In genomic region chr2:108858894-108859293, GRCh38 we compare ENCODE assay signal across 29 cellular contexts.
DNase-seq lines count a peak whose midpoint lies in the region; ATAC-seq and TF ChIP-seq lines count a peak whose summit lies in the region.
"Had no signal": no experiment of that assay in that cellular context is flagged by ENCODE, and none has a peak within 500 bp of the region (broad histone marks: within the 10 kb centered on the region; RNA-seq: fewer than 3 reads in every experiment).

No MANE protein-coding gene starts in this region.

- H2AFZ ChIP-seq in GM23248 = no peak overlapping the region

- H3K4me2 ChIP-seq in GM23248 (ENCODE audit: unreplicated experiment) = no peak overlapping the region

- no peak for ATAC-seq in HG02610 (IDR thresholded peaks at IDR 0.05; ENCODE audit: unreplicated experiment)
- ATAC-seq: activated CD4-positive, CD25-positive, alpha-beta regulatory T cell treated with anti-CD3 and anti-CD28 coated beads, Interleukin-2, amount 50 U/mL, for 24 hours; activated T-helper 17 cell treated with anti-CD3 and anti-CD28 coated beads, Interleukin-2, amount 50 U/mL, for 72 hours; GM12878; heart right ventricle; left cardiac atrium; right cardiac atrium had no signal

- WGBS in GM23248 (ENCODE audit: low coverage in 1 of 2, low lambda C conversion rate in 2 of 2, missing lambda C conversion rate in 2 of 2), 2 experiments = 97 to 98% methylated on average over 3 of the region's 3 CpGs

- no peaks in the 10 kb centered on the region for H3K79me2 ChIP-seq in GM23248 (ENCODE audit: insufficient read depth)

- no peaks in the 10 kb centered on the region for H3K4me1 ChIP-seq in GM23248 (ENCODE audit: insufficient read depth)
- H3K4me1 ChIP-seq: heart right ventricle, uterus had no signal

- no peaks in the 10 kb centered on the region for H3K27me3 ChIP-seq in GM23248 (replicated peaks; ENCODE audit: insufficient read depth)
- H3K27me3 ChIP-seq: dorsolateral prefrontal cortex, heart right ventricle, uterus had no signal

- no peaks in the 10 kb centered on the region for H3K9me3 ChIP-seq in GM23248 (ENCODE audit: low read depth)
- H3K9me3 ChIP-seq: uterus had no signal

- no peak overlapping the region for H3K4me3 ChIP-seq in GM23248
- H3K4me3 ChIP-seq in choroid plexus epithelial cell (ENCODE audit: low read depth, low read length) = no peak overlapping the region
- H3K4me3 ChIP-seq: dorsolateral prefrontal cortex, GM12878, heart right ventricle, SK-N-MC, uterus had no signal

- H3K9me2 ChIP-seq in GM23248 (ENCODE audit: insufficient read depth) = no peaks in the 10 kb centered on the region

- H3K27ac ChIP-seq in GM23248 = no peak overlapping the region
- H3K27ac ChIP-seq: C4-2B, dorsolateral prefrontal cortex, heart right ventricle, SK-N-MC, uterus had no signal

- in situ Hi-C loops in GM23248 (cut with MboI) = no loop called here

- DNase-seq in GM23248 = peak; percentile 20
- peak; percentile 26 for DNase-seq in RPMI7951 (ENCODE audit: low read depth)
- peak; percentile 50 for DNase-seq in choroid plexus epithelial cell (ENCODE audit: low read depth)
- DNase-seq in myocyte (ENCODE audit: low read depth) = peak; percentile 51
- DNase-seq in stimulated activated CD8-positive, alpha-beta memory T cell treated with anti-CD3 and anti-CD28 coated beads, Interleukin-4, amount 100 ng/mL, for 48 hours = no peak
- no peak for DNase-seq in midbrain (lab: John Stamatoyannopoulos, UW)
- no peak for DNase-seq in NCI-H1417 treated with DMSO at 0.1 percent for 48 hours (lab: John Stamatoyannopoulos, UW)
- DNase-seq: activated CD4-positive, alpha-beta memory T cell treated with anti-CD3 and anti-CD28 coated beads for 36 hours; activated CD8-positive, alpha-beta memory T cell treated with anti-CD3 and anti-CD28 coated beads, Interleukin-2, amount 50 U/mL, for 4 hours; anterior cingulate cortex; DMS79 treated with DMSO at 0.1 percent for 48 hours; dorsolateral prefrontal cortex; heart right ventricle; left cardiac atrium; NCI-H1417; NCI-H2107; NCI-H446; NCI-H774; posterior cingulate gyrus; right cardiac atrium; stimulated activated CD4-positive, alpha-beta T cell treated with anti-CD3 and anti-CD28 coated beads, Interleukin-12 subunit alpha, Interleukin-12 subunit beta, amount 100 ng/mL, for 4 hours; stimulated activated naive CD4-positive, alpha-beta T cell treated with Interleukin-2 at 50 U/mL for 16 hours; uterus had no signal

- no peak overlapping the region for H3K9ac ChIP-seq in GM23248

- no peaks in the 10 kb centered on the region for H3K36me3 ChIP-seq in GM23248 (ENCODE audit: low read depth)
- H3K36me3 ChIP-seq: heart right ventricle, uterus had no signal

- no peaks in the 10 kb centered on the region for H4K20me1 ChIP-seq in GM23248 (ENCODE audit: insufficient read depth)

- no peak for TF ChIP-seq CTCF in choroid plexus epithelial cell (conservative IDR thresholded peaks at IDR 0.05; ENCODE audit: low read depth, low read length)

- no peaks in the 10 kb centered on the region for H3F3A ChIP-seq in GM23248 (ENCODE audit: insufficient read depth)

Comparison
In these comparisons a context has a peak if more than half of its experiments do, and no peak if none do; other contexts are left out.
1. DNase-seq: peak in GM23248 (single experiment), RPMI7951 (single experiment), choroid plexus epithelial cell (single experiment) and myocyte (single experiment); none in stimulated activated CD8-positive, alpha-beta memory T cell treated with anti-CD3 and anti-CD28 coated beads, Interleukin-4, amount 100 ng/mL, for 48 hours (single experiment), midbrain (single experiment) and NCI-H1417 treated with DMSO at 0.1 percent for 48 hours (single experiment).